ENCODE assay signal across 9 cellular contexts in the genomic region with DNA sequence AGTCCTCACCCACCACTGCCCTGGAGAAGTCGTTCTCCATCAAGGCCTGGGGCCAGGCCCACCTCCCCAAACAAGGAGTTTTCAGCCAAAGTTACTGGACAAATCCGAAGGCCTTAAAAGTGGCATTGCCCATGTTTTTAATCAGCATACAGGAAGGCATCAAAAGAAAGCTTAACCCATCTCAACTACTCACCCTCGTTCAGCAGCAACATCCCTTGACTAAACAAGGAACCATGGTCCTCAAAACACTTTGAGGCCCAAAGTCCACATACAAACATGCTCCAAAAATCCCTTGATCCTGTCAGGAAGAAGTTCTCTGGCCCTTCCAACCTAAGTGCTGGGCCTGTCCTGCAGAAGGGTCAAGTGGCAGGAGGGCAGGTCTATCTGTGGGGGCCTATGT. TPM values are rescaled to one million over a fixed set of nuclear protein-coding genes. Genes with fewer than 3 reads are reported as not detected.
DNase-seq lines count a peak whose midpoint lies in the region; TF ChIP-seq lines count a peak whose summit lies in the region.
"Had no signal": no experiment of that assay in that cellular context is flagged by ENCODE, and none has a peak within 500 bp of the region (broad histone marks: within the 10 kb centered on the region; RNA-seq: fewer than 3 reads in every experiment).

No MANE protein-coding gene starts in this region.

- 49 to 50% methylated on average over 3 of the region's 3 CpGs for WGBS in sigmoid colon, 2 donors

- H3K27me3 ChIP-seq in sigmoid colon: no peaks in the 10 kb centered on the region

- intact Hi-C loops in sigmoid colon (cut with DNase I) (loop anchor here (2.0 to 5.0 kb wide), 3 partner anchors 46 to 161 kb away; partner anchors contain the start of gene NBL1), posterior cingulate gyrus (cut with DNase I) (loop anchor here (10.0 kb wide), 1 partner anchor 169 kb away; the partner anchor contains the start of genes AKR7A2 and SLC66A1)

- TF ChIP-seq CTCF in fibroblast of the aortic adventitia (IDR thresholded peaks at IDR 0.05; ENCODE audit: insufficient read depth, low read length): no peak
- TF ChIP-seq CTCF in sigmoid colon (IDR thresholded peaks at IDR 0.05): no peak

- no peak for TF ChIP-seq EP300 in sigmoid colon (IDR thresholded peaks at IDR 0.05)

- H3K4me1 ChIP-seq in sigmoid colon: peaks cover 0 to 83% (median 75%) of the 10 kb centered on the region in 4 donors

- H3K4me3 ChIP-seq in GM08714 (ENCODE audit: low read length) (peak overlapping the region; percentile 77; the same call in 1 of the 2 replicates), SK-N-MC (peak overlapping the region; percentile 88), fibroblast of the aortic adventitia (ENCODE audit: low read depth, low read length) (peak overlapping the region; percentile 92), sigmoid colon (peak overlapping the region; percentile 83 to 100 (median 94))

- H3K27ac ChIP-seq in SK-N-MC: no peak overlapping the region
- H3K27ac ChIP-seq in sigmoid colon: peak overlapping the region; percentile 99 to 100 (median 100)

- peak overlapping the region; percentile 96 for H3K9ac ChIP-seq in SK-N-MC (ENCODE audit: insufficient read length)

- H3K9me3 ChIP-seq in SK-N-MC (ENCODE audit: low read depth, low read length) (no peaks in the 10 kb centered on the region), sigmoid colon (no peaks in the 10 kb centered on the region)

- peaks cover 7% of the 10 kb centered on the region for H3K36me3 ChIP-seq in SK-N-MC (ENCODE audit: insufficient read depth, low read length)
- H3K36me3 ChIP-seq in sigmoid colon: peaks cover 0 to 2% (median 0%) of the 10 kb centered on the region in 4 donors

- no peak for TF ChIP-seq POLR2A in sigmoid colon (IDR thresholded peaks at IDR 0.05)

- no peak for DNase-seq in SK-N-MC (ENCODE audit: low read depth, low spot score)
- no peak for DNase-seq in fibroblast of the aortic adventitia (ENCODE audit: low read depth)
- DNase-seq in sigmoid colon: no peak
- DNase-seq in posterior cingulate gyrus: no peak
- DNase-seq in OCI-M2 (lab: John Stamatoyannopoulos, UW; ENCODE audit: unreplicated experiment): no peak
- no peak for DNase-seq in stimulated activated CD4-positive, alpha-beta T cell treated with anti-CD3 and anti-CD28 coated beads, Interleukin-4, amount 100 ng/mL, for 24 hours
- no peak for DNase-seq in NCI-H2196 treated with DMSO at 0.1 percent for 48 hours (lab: John Stamatoyannopoulos, UW; ENCODE audit: unreplicated experiment)
- DNase-seq: NCI-H2171 had no signal

RNA-seq across cellular contexts. Expression of gene CAPZB, which starts 1.6 kb away (rescaled TPM):
- total RNA-seq in fibroblast of the aortic adventitia (ENCODE audit: low replicate concordance): 96.6 and 232 TPM in 2 replicates
- 100 to 1,000 TPM; 128 to 214 (median 145) TPM for total RNA-seq in sigmoid colon
- 100 to 1,000 TPM; 372 to 454 (median 393) TPM for polyA plus RNA-seq in sigmoid colon
